ENCODE assay signal across 10 cellular contexts in genomic region chr3:143595456-143596077, GRCh38.
DNase-seq lines count a peak whose midpoint lies in the region; ATAC-seq, FAIRE-seq and TF ChIP-seq lines count a peak whose summit lies in the region.
"Had no signal": no experiment of that assay in that cellular context is flagged by ENCODE, and none has a peak within 500 bp of the region (broad histone marks: within the 10 kb centered on the region; RNA-seq: fewer than 3 reads in every experiment).

No MANE protein-coding gene starts in this region.

- no peaks in the 10 kb centered on the region for H3K36me3 ChIP-seq in prostate gland

- no peaks in the 10 kb centered on the region for H3K36me3 Mint-ChIP-seq in nephron (ENCODE audit: low read depth)
- H3K36me3 Mint-ChIP-seq in activated naive CD4-positive, alpha-beta T cell treated with anti-CD3 and anti-CD28 coated beads, Interleukin-2, amount 10 ng/mL, durations not matched to agents 7 days and 5 days: no peaks in the 10 kb centered on the region

- DNase-seq in GM19239 (ENCODE audit: insufficient read length, low spot score) (peak; percentile 16), NCI-H1417 (lab: John Stamatoyannopoulos, UW) (no peak), prostate gland (ENCODE audit: low spot score) (no peak)
- no peak for DNase-seq in activated naive CD4-positive, alpha-beta T cell treated with anti-CD3 and anti-CD28 coated beads, Interleukin-2, amount 10 ng/mL, durations not matched to agents 7 days and 5 days
- DNase-seq: activated CD4-positive, alpha-beta T cell treated with anti-CD3 and anti-CD28 coated beads, Interleukin-2, amount 50 U/mL, for 48 hours had no signal

- H3K27me3 ChIP-seq in prostate gland (replicated peaks; ENCODE audit: insufficient read depth): no peaks in the 10 kb centered on the region

- no peak overlapping the region for H3K4me3 Mint-ChIP-seq in nephron
- H3K4me3 Mint-ChIP-seq in activated naive CD4-positive, alpha-beta T cell treated with anti-CD3 and anti-CD28 coated beads, Interleukin-2, amount 10 ng/mL, durations not matched to agents 7 days and 5 days: no peak overlapping the region

- TF ChIP-seq POLR2A in prostate gland (IDR thresholded peaks at IDR 0.05): no peak

- TF ChIP-seq CTCF in nephron (IDR thresholded peaks at IDR 0.05; ENCODE audit: unreplicated experiment in 3 of 3): no peak
- no peak for TF ChIP-seq CTCF in prostate gland (IDR thresholded peaks at IDR 0.05)

- H3K4me1 Mint-ChIP-seq in nephron: peaks cover 52% of the 10 kb centered on the region
- no peaks in the 10 kb centered on the region for H3K4me1 Mint-ChIP-seq in activated naive CD4-positive, alpha-beta T cell treated with anti-CD3 and anti-CD28 coated beads, Interleukin-2, amount 10 ng/mL, durations not matched to agents 7 days and 5 days

- ATAC-seq in HG02678 (IDR thresholded peaks at IDR 0.05; ENCODE audit: unreplicated experiment) (peak; percentile 94), HG03558 (IDR thresholded peaks at IDR 0.05; ENCODE audit: extremely low read depth, unreplicated experiment) (peak; percentile 87)

- intact Hi-C loops in prostate gland (cut with DNase I): no loop called here

- no peaks in the 10 kb centered on the region for H3K4me1 ChIP-seq in prostate gland (replicated peaks)

- no peaks in the 10 kb centered on the region for H3K9me3 ChIP-seq in prostate gland

- H3K27ac ChIP-seq in prostate gland: no peak overlapping the region

- peak overlapping the region; percentile 43 to 87 (median 70) for H3K27ac Mint-ChIP-seq in nephron
- no peak overlapping the region for H3K27ac Mint-ChIP-seq in activated naive CD4-positive, alpha-beta T cell treated with anti-CD3 and anti-CD28 coated beads, Interleukin-2, amount 10 ng/mL, durations not matched to agents 7 days and 5 days

- CTCF ChIA-PET in activated naive CD4-positive, alpha-beta T cell treated with anti-CD3 and anti-CD28 coated beads, Interleukin-2, amount 10 ng/mL, durations not matched to agents 7 days and 5 days (lab: Charles Lee): no interaction called here

- H3K27me3 Mint-ChIP-seq in nephron (ENCODE audit: low read depth): no peaks in the 10 kb centered on the region
- no peaks in the 10 kb centered on the region for H3K27me3 Mint-ChIP-seq in activated naive CD4-positive, alpha-beta T cell treated with anti-CD3 and anti-CD28 coated beads, Interleukin-2, amount 10 ng/mL, durations not matched to agents 7 days and 5 days

- no peak overlapping the region for H3K4me3 ChIP-seq in prostate gland
- H3K4me3 ChIP-seq: lung had no signal

- 55% methylated on average over 3 of the region's 3 CpGs for WGBS in prostate gland

- FAIRE-seq in GM19239 (lab: Jason Lieb, UNC): peak; percentile 35
- FAIRE-seq: astrocyte had no signal

- no peaks in the 10 kb centered on the region for H3K9me3 Mint-ChIP-seq in nephron
- H3K9me3 Mint-ChIP-seq in activated naive CD4-positive, alpha-beta T cell treated with anti-CD3 and anti-CD28 coated beads, Interleukin-2, amount 10 ng/mL, durations not matched to agents 7 days and 5 days: no peaks in the 10 kb centered on the region
